ENCODE assay signal across 17 cellular contexts in the genomic region with DNA sequence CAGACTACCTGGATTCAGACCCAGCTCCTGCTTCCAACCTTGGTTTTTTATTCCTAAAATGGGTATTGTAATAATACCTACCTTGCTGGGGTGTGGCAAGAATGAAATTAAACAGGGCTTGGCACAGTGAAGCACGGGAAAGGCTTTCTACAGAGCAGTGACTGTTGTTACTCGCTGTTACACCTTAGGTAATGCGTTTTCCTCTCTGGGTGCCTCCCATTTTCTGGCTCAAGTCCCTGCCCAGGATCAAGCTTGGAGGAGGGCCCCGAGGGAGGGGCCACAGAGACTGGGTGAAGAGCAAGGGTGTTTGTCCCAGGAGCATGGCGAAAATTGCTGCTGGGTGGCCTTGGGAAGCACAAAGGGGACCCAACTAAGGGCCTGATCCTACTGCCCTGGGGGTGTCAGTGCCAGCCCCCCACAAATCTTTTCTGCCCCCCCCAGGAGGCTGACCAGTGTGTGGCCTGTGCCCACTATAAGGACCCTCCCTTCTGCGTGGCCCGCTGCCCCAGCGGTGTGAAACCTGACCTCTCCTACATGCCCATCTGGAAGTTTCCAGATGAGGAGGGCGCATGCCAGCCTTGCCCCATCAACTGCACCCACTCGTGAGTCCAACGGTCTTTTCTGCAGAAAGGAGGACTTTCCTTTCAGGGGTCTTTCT. TPM values are rescaled to one million over a fixed set of nuclear protein-coding genes. Genes with fewer than 3 reads are reported as not detected.
DNase-seq lines count a peak whose midpoint lies in the region; ATAC-seq, FAIRE-seq and TF ChIP-seq lines count a peak whose summit lies in the region.
"Had no signal": no experiment of that assay in that cellular context is flagged by ENCODE, and none has a peak within 500 bp of the region (broad histone marks: within the 10 kb centered on the region; RNA-seq: fewer than 3 reads in every experiment).

No MANE protein-coding gene starts in this region.

- H3K4me1 ChIP-seq in HCT116 (ENCODE audit: control insufficient read depth in 1 of 2, insufficient read depth in 2 of 2, low read length in 2 of 2) = no peaks in the 10 kb centered on the region
- H3K4me1 ChIP-seq in breast epithelium = peaks cover 0 to 4% of the 10 kb centered on the region in 2 donors
- peaks cover 10% of the 10 kb centered on the region for H3K4me1 ChIP-seq in keratinocyte (ENCODE audit: control insufficient read depth, extremely low read depth, insufficient read depth, low read length)
- H3K4me1 ChIP-seq in gastrocnemius medialis = peaks cover 12 to 13% of the 10 kb centered on the region in 2 donors
- H3K4me1 ChIP-seq: HAP-1 had no signal

- 0 out of 2 replicates have a peak overlapping the region, but pooled peaks have one; percentile 22 for H3K27ac ChIP-seq in HCT116 (ENCODE audit: low read depth, low read length)
- H3K27ac ChIP-seq in breast epithelium = peak overlapping the region; percentile 93 to 95
- peak overlapping the region; percentile 46 for H3K27ac ChIP-seq in keratinocyte (ENCODE audit: control insufficient read depth, insufficient read depth, low read length)
- peak overlapping the region in 3 of 4 donors; percentile 5 to 67 (median 52) for H3K27ac ChIP-seq in gastrocnemius medialis

- DNase-seq in HCT116 (ENCODE audit: low read depth, low spot score) (no peak), breast epithelium (ENCODE audit: low spot score in 2 of 2) (peak in 1 of 2 donors; percentile 87), keratinocyte (ENCODE audit: low read depth, low spot score) (no peak), gastrocnemius medialis (peak in 1 of 2 donors; percentile 44), epidermal melanocyte (ENCODE audit: insufficient read length, low spot score) (no peak), NCI-H1694 (lab: John Stamatoyannopoulos, UW) (no peak), T-helper 1 cell (no peak)
- DNase-seq: activated CD4-positive, alpha-beta T cell treated with anti-CD3 and anti-CD28 coated beads, Interleukin-2, amount 10 ng/mL, durations not matched to agents 7 days and 5 days; activated naive CD4-positive, alpha-beta T cell treated with anti-CD3 and anti-CD28 coated beads, Interleukin-2, amount 50 U/mL, for 16 hours; activated T-cell treated with anti-CD3 and anti-CD28 coated beads for 4 hours; GF-D8; IMR-90; NCI-H1092; stimulated activated naive CD4-positive, alpha-beta T cell treated with Interleukin-2 at 50 U/mL for 16 hours had no signal

- no peak overlapping the region for H3K9ac ChIP-seq in HCT116 (ENCODE audit: low read length)
- peak overlapping the region; percentile 26 for H3K9ac ChIP-seq in keratinocyte (ENCODE audit: control insufficient read depth, extremely low read depth, insufficient read depth, low read length)

- H3K4me2 ChIP-seq in HCT116 (ENCODE audit: low read length) (no peak overlapping the region), keratinocyte (ENCODE audit: control insufficient read depth, extremely low read depth, insufficient read depth, low read depth, low read length) (no peak overlapping the region)

- no peak for TF ChIP-seq RAD21 in HCT116 (IDR thresholded peaks at IDR 0.05; ENCODE audit: low read depth)

- dilution Hi-C loops in keratinocyte (cut with MboI; ENCODE audit: extremely low pct_ligation_motif_present, low sequenced_read_pairs) = no loop called here

- H3K9me2 ChIP-seq in HCT116 (ENCODE audit: insufficient read depth) = no peaks in the 10 kb centered on the region

- RAD21 ChIA-PET in HCT116 (lab: Charles Lee; ENCODE audit: low non-redundant PET in 1 of 2, low total read pairs in 2 of 2, uncharacterized antibody in 2 of 2, unreplicated experiment in 2 of 2) = no interaction called here

- CTCF ChIA-PET in HCT116 (lab: Charles Lee) = no interaction called here

- no peaks in the 10 kb centered on the region for H3K9me1 ChIP-seq in keratinocyte (ENCODE audit: control insufficient read depth, extremely low read depth, insufficient read depth, low read length)

- H2AFZ ChIP-seq in HCT116 (ENCODE audit: low read depth, low read length, poor library complexity, severe bottlenecking) (no peak overlapping the region), keratinocyte (ENCODE audit: control insufficient read depth, low read length) (no peak overlapping the region)

- no peak for TF ChIP-seq CTCF in HCT116 (IDR thresholded peaks at IDR 0.05 in 2 of 3, conservative IDR thresholded peaks at IDR 0.05 in 1 of 3; ENCODE audit: borderline replicate concordance in 1 of 3, insufficient read depth in 1 of 3, low read depth in 2 of 3, low read length in 2 of 3)
- no peak for TF ChIP-seq CTCF in breast epithelium (IDR thresholded peaks at IDR 0.05)
- no peak for TF ChIP-seq CTCF in keratinocyte (optimal IDR thresholded peaks at IDR 0.05 in 1 of 3, IDR thresholded peaks at IDR 0.05 in 1 of 3, conservative IDR thresholded peaks at IDR 0.05 in 1 of 3; ENCODE audit: extremely low read depth in 1 of 3, insufficient read depth in 2 of 3, low read length in 3 of 3)
- no peak for TF ChIP-seq CTCF in gastrocnemius medialis (IDR thresholded peaks at IDR 0.05 in 4 of 5, conservative IDR thresholded peaks at IDR 0.05 in 1 of 5)

- H3K36me3 ChIP-seq in HCT116 (ENCODE audit: control insufficient read depth in 1 of 2, insufficient read depth in 2 of 2, low read length in 2 of 2) = peaks cover 0 to 20% of the 10 kb centered on the region in 2 experiments; a peak in 3 of 4 replicates
- no peaks in the 10 kb centered on the region for H3K36me3 ChIP-seq in breast epithelium
- peaks cover 20 to 24% of the 10 kb centered on the region in 2 experiments for H3K36me3 ChIP-seq in keratinocyte (ENCODE audit: control insufficient read depth in 2 of 2, extremely low read depth in 1 of 2, insufficient read depth in 2 of 2, low read length in 2 of 2)
- H3K36me3 ChIP-seq in gastrocnemius medialis = peaks cover 0 to 9% of the 10 kb centered on the region in 2 donors
- H3K36me3 ChIP-seq: HAP-1 had no signal

- no peak for ATAC-seq in HCT116
- peak; percentile 52 to 79 for ATAC-seq in gastrocnemius medialis
- ATAC-seq in GM21786 (IDR thresholded peaks at IDR 0.05; ENCODE audit: unreplicated experiment) = no peak

- H3K27me3 ChIP-seq in HCT116 (ENCODE audit: insufficient read depth, low read length) (no peaks in the 10 kb centered on the region), breast epithelium (no peaks in the 10 kb centered on the region), keratinocyte (ENCODE audit: control insufficient read depth, extremely low read depth, insufficient read depth, low read length) (no peaks in the 10 kb centered on the region), gastrocnemius medialis (no peaks in the 10 kb centered on the region)

- FAIRE-seq in keratinocyte (lab: Jason Lieb, UNC) = peak; percentile 65

- intact Hi-C loops in HCT116 (cut with micrococcal nuclease) (no loop called here), breast epithelium (cut with DNase I; ENCODE audit: low total_unique reads) (no loop called here), gastrocnemius medialis (cut with DNase I; ENCODE audit: low total_unique reads) (no loop called here)

- in situ Hi-C loops in gastrocnemius medialis (cut with MboI; ENCODE audit: low sequenced_read_pairs in 4 of 4) = no loop called here

- BruUV-seq in HCT116 (replicated peaks; lab: Mats Ljungman, UMichigan) = no TSS peak

- H3K9me3 ChIP-seq in HCT116 (ENCODE audit: control insufficient read depth in 1 of 2, insufficient read depth in 1 of 2, low read depth in 1 of 2, low read length in 2 of 2) (no peaks in the 10 kb centered on the region), breast epithelium (no peaks in the 10 kb centered on the region), keratinocyte (ENCODE audit: control insufficient read depth, low read depth, low read length) (no peaks in the 10 kb centered on the region), gastrocnemius medialis (no peaks in the 10 kb centered on the region)
- H3K9me3 ChIP-seq: HAP-1 had no signal

- POLR2A ChIA-PET in HCT116 (lab: Charles Lee) = no interaction called here

- no peak for TF ChIP-seq POLR2A in HCT116 (IDR thresholded peaks at IDR 0.05; ENCODE audit: borderline replicate concordance, extremely low read depth, insufficient read depth, insufficient read length)
- TF ChIP-seq POLR2A in breast epithelium (IDR thresholded peaks at IDR 0.05) = no peak
- no peak for TF ChIP-seq POLR2A in gastrocnemius medialis (IDR thresholded peaks at IDR 0.05)

- H3K79me2 ChIP-seq in HCT116 (ENCODE audit: insufficient read depth, low read length) (no peaks in the 10 kb centered on the region), keratinocyte (ENCODE audit: control insufficient read depth, insufficient read depth, low read length) (no peaks in the 10 kb centered on the region)

- H3K4me3 ChIP-seq in HCT116 (replicated peaks in 1 of 2; ENCODE audit: low read depth in 1 of 2, low read length in 2 of 2) (no peak overlapping the region), breast epithelium (no peak overlapping the region), keratinocyte (ENCODE audit: control insufficient read depth in 2 of 3, extremely low read depth in 1 of 3, insufficient read depth in 2 of 3, low read depth in 1 of 3, low read length in 3 of 3) (no peak overlapping the region), gastrocnemius medialis (no peak overlapping the region)
- H3K4me3 ChIP-seq: HAP-1 had no signal

- H4K20me1 ChIP-seq in HCT116 (ENCODE audit: insufficient read depth) (no peaks in the 10 kb centered on the region), keratinocyte (ENCODE audit: control insufficient read depth, extremely low read depth, insufficient read depth, low read length) (no peaks in the 10 kb centered on the region)

RNA-seq across cellular contexts. Expression of a gene that starts 13.3 kb away (rescaled TPM):
- total RNA-seq in HCT116 (2021; ENCODE audit: unreplicated experiment) (73.9 TPM), breast epithelium (10 to 100 TPM; 50.7 to 68.2 (median 61.6) TPM), gastrocnemius medialis (10 to 100 TPM; 42.8 to 81.9 (median 67.7) TPM)
- polyA plus RNA-seq in HCT116 (2012) = 96.7 and 109 TPM in 2 replicates
- polyA plus RNA-seq in keratinocyte = 38.4 to 59.0 TPM (median 51.8 TPM) in 3 replicates
- polyA plus RNA-seq in keratinocyte (2011; ENCODE audit: low read depth) = 6.9 TPM
- 56.9 and 63.0 TPM in 2 replicates for polyA plus RNA-seq in keratinocyte (2011; cell fraction: cytosol; rRNA removed)
- 17.7 and 18.4 TPM in 2 replicates for polyA plus RNA-seq in keratinocyte (2011; cell fraction: nucleus; rRNA removed)
- 53.2 and 63.0 TPM in 2 replicates for polyA plus RNA-seq in keratinocyte (2012; ENCODE audit: low replicate concordance)
- polyA minus RNA-seq in keratinocyte = 17.4 to 26.6 TPM (median 26.2 TPM) in 3 replicates
- polyA minus RNA-seq in keratinocyte (2011; cell fraction: cytosol; rRNA and poly(A)+ RNA removed) = 20.1 TPM
- polyA minus RNA-seq in keratinocyte (2011; cell fraction: nucleus; rRNA and poly(A)+ RNA removed) = 5.2 and 7.8 TPM in 2 replicates

RNA-seq across cellular contexts. Expression of a gene that starts 17.1 kb away (rescaled TPM):
- total RNA-seq in HCT116 (2021; ENCODE audit: unreplicated experiment) (75.8 TPM), breast epithelium (100 to 1,000 TPM in 1 of 3 donors, 10 to 100 TPM in 2; 13.1 to 118 (median 59.0) TPM), gastrocnemius medialis (10 to 100 TPM in 3 of 4 donors, 1 to 10 TPM in 1; 6.0 to 26.4 (median 15.3) TPM)
- 46.7 and 51.7 TPM in 2 replicates for polyA plus RNA-seq in HCT116 (2012)
- 21.4 to 35.8 TPM (median 26.9 TPM) in 3 replicates for polyA plus RNA-seq in keratinocyte
- 59.5 TPM for polyA plus RNA-seq in keratinocyte (2011; ENCODE audit: low read depth)
- polyA plus RNA-seq in keratinocyte (2011; cell fraction: cytosol; rRNA removed) = 10.5 and 15.2 TPM in 2 replicates
- polyA plus RNA-seq in keratinocyte (2011; cell fraction: nucleus; rRNA removed) = 65.9 and 71.5 TPM in 2 replicates
- polyA plus RNA-seq in keratinocyte (2012; ENCODE audit: low replicate concordance) = 31.6 and 48.5 TPM in 2 replicates
- 40.8 to 206 TPM (median 72.4 TPM) in 3 replicates for polyA minus RNA-seq in keratinocyte
- 44.5 TPM for polyA minus RNA-seq in keratinocyte (2011; cell fraction: cytosol; rRNA and poly(A)+ RNA removed)
- polyA minus RNA-seq in keratinocyte (2011; cell fraction: nucleus; rRNA and poly(A)+ RNA removed) = 140 and 173 TPM in 2 replicates

RNA-seq across cellular contexts. Expression of a gene that starts 20.7 kb away (rescaled TPM):
- total RNA-seq in HCT116 (2021; ENCODE audit: unreplicated experiment) (51.9 TPM), breast epithelium (10 to 100 TPM in 2 of 3 donors, not detected in 1; 27.9 to 69.2 TPM), gastrocnemius medialis (under 1 TPM in 2 of 4 donors, not detected in 2; 0.41 to 0.70 TPM)
- polyA plus RNA-seq in HCT116 (2012) = 67.5 and 67.9 TPM in 2 replicates
- 4.0 to 5.3 TPM (median 4.2 TPM) in 3 replicates for polyA plus RNA-seq in keratinocyte
- 10.1 TPM for polyA plus RNA-seq in keratinocyte (2011; ENCODE audit: low read depth)
- 3.2 and 3.8 TPM in 2 replicates for polyA plus RNA-seq in keratinocyte (2011; cell fraction: cytosol; rRNA removed)
- 11.7 and 15.6 TPM in 2 replicates for polyA plus RNA-seq in keratinocyte (2011; cell fraction: nucleus; rRNA removed)
- polyA plus RNA-seq in keratinocyte (2012; ENCODE audit: low replicate concordance) = 5.8 and 71.5 TPM in 2 replicates
- 6.2 to 10.1 TPM (median 8.6 TPM) in 3 replicates for polyA minus RNA-seq in keratinocyte
- polyA minus RNA-seq in keratinocyte (2011; cell fraction: cytosol; rRNA and poly(A)+ RNA removed) = 5.4 TPM
- 8.3 and 10.7 TPM in 2 replicates for polyA minus RNA-seq in keratinocyte (2011; cell fraction: nucleus; rRNA and poly(A)+ RNA removed)
- total RNA-seq: dermis microvascular lymphatic vessel endothelial cell had no signal

RNA-seq across cellular contexts. Expression of a gene that starts 29.2 kb away (rescaled TPM):
- 15.2 TPM for total RNA-seq in HCT116 (2021; ENCODE audit: unreplicated experiment)
- 8.2 and 8.7 TPM in 2 replicates for polyA plus RNA-seq in HCT116 (2012)
- total RNA-seq in breast epithelium = 10 to 100 TPM; 11.7 to 23.7 (median 21.6) TPM
- 4.8 to 10.8 TPM (median 5.6 TPM) in 3 replicates for polyA plus RNA-seq in keratinocyte
- polyA plus RNA-seq in keratinocyte (2011; ENCODE audit: low read depth) = 1.8 TPM
- polyA plus RNA-seq in keratinocyte (2011; cell fraction: cytosol; rRNA removed) = 3.5 and 4.9 TPM in 2 replicates
- polyA plus RNA-seq in keratinocyte (2011; cell fraction: nucleus; rRNA removed) = 21.6 and 27.4 TPM in 2 replicates
- 5.2 and 11.7 TPM in 2 replicates for polyA plus RNA-seq in keratinocyte (2012; ENCODE audit: low replicate concordance)
- polyA minus RNA-seq in keratinocyte = 10.4 to 23.9 TPM (median 16.9 TPM) in 3 replicates
- polyA minus RNA-seq in keratinocyte (2011; cell fraction: cytosol; rRNA and poly(A)+ RNA removed) = 9.6 TPM
- 9.9 and 11.1 TPM in 2 replicates for polyA minus RNA-seq in keratinocyte (2011; cell fraction: nucleus; rRNA and poly(A)+ RNA removed)
- total RNA-seq in gastrocnemius medialis = 1 to 10 TPM; 4.3 to 9.5 (median 6.1) TPM

RNA-seq across cellular contexts. Expression of a gene that starts 48.8 kb away (rescaled TPM):
- total RNA-seq in HCT116 (2021; ENCODE audit: unreplicated experiment) = not detected
- polyA plus RNA-seq in HCT116 (2012) = 0.09 and 0.10 TPM in 2 replicates
- total RNA-seq in breast epithelium = 1 to 10 TPM; 1.6 to 9.5 (median 5.1) TPM
- polyA plus RNA-seq in keratinocyte = not detected in 3 replicates
- not detected for polyA plus RNA-seq in keratinocyte (2011; ENCODE audit: low read depth)
- polyA plus RNA-seq in keratinocyte (2011; cell fraction: cytosol; rRNA removed) = not detected in 2 replicates
- polyA plus RNA-seq in keratinocyte (2011; cell fraction: nucleus; rRNA removed) = not detected in 2 replicates
- polyA plus RNA-seq in keratinocyte (2012; ENCODE audit: low replicate concordance) = not detected in 2 replicates
- polyA minus RNA-seq in keratinocyte = not detected in 3 replicates
- not detected for polyA minus RNA-seq in keratinocyte (2011; cell fraction: cytosol; rRNA and poly(A)+ RNA removed)
- not detected in 2 replicates for polyA minus RNA-seq in keratinocyte (2011; cell fraction: nucleus; rRNA and poly(A)+ RNA removed)
- 10 to 100 TPM in 1 of 4 donors, 1 to 10 TPM in 3; 2.0 to 11.8 (median 7.1) TPM for total RNA-seq in gastrocnemius medialis
- total RNA-seq: IMR-90 had no signal
- polyA plus RNA-seq: IMR-90 had no signal

Comparison
In these comparisons a context has a peak if more than half of its experiments do, and no peak if none do; other contexts are left out.
1. ATAC-seq: peak in gastrocnemius medialis (2 of 2); none in HCT116 (single experiment) and GM21786 (single experiment).
2. H3K27ac ChIP-seq: peak in every context shown above with its lines; median percentile 94 in breast epithelium; 52 in gastrocnemius medialis; 46 in keratinocyte; 22 in HCT116.